2 cellular contexts compared by ENCODE assay signal in the genomic region with DNA sequence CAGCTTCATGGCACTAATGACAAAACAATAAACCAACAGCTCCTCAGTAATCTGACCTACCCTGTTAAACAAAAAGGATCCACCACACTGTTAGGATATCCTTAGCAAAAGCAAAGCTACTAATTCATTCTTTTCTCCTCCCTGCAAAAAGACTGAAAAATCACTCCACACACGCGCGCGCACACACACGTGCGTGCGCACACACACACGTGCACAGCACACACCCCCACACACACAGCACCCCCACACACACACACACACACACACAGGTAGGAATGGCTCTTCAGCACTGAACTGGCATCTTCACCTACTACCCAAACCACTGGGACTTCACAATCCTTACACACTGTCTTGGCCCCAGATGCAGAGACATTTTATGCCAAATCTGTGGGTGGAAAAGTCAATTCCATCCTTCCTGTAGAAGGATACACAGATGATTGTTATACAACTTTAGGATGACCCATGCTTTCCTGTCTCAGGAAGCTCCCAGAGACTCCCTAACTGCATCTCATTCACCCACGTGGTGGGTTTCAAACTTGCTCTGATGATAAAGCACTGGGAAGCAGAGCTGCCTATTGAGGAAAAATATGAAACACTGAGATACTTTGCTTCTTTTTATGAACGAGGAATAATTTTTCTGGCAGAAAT.
TF ChIP-seq lines count a peak whose summit lies in the region.

No MANE protein-coding gene starts in this region.

TF ChIP-seq in H1, 55 proteins besides CTCF, POLR2A, EP300 and RAD21:
- no peak for TF ChIP-seq RBBP5 (IDR thresholded peaks at IDR 0.05; ENCODE audit: borderline replicate concordance, low read depth, low read length)
- no peak for TF ChIP-seq RXRA (IDR thresholded peaks at IDR 0.05; ENCODE audit: insufficient read depth, low read depth, low read length)
- TF ChIP-seq GABPA (IDR thresholded peaks at IDR 0.05; ENCODE audit: borderline replicate concordance, insufficient read depth, low read length) = no peak
- no peak for TF ChIP-seq SP2 (IDR thresholded peaks at IDR 0.05; ENCODE audit: low read length)

TF ChIP-seq in neural cell, 6 proteins besides CTCF, POLR2A, EP300 and RAD21:
- TF ChIP-seq MXI1 (conservative IDR thresholded peaks at IDR 0.05; ENCODE audit: poor library complexity, severe bottlenecking) = no peak
- TF ChIP-seq POLR2AphosphoS5 (IDR thresholded peaks at IDR 0.05) = no peak
- TF ChIP-seq, protein P1, sequence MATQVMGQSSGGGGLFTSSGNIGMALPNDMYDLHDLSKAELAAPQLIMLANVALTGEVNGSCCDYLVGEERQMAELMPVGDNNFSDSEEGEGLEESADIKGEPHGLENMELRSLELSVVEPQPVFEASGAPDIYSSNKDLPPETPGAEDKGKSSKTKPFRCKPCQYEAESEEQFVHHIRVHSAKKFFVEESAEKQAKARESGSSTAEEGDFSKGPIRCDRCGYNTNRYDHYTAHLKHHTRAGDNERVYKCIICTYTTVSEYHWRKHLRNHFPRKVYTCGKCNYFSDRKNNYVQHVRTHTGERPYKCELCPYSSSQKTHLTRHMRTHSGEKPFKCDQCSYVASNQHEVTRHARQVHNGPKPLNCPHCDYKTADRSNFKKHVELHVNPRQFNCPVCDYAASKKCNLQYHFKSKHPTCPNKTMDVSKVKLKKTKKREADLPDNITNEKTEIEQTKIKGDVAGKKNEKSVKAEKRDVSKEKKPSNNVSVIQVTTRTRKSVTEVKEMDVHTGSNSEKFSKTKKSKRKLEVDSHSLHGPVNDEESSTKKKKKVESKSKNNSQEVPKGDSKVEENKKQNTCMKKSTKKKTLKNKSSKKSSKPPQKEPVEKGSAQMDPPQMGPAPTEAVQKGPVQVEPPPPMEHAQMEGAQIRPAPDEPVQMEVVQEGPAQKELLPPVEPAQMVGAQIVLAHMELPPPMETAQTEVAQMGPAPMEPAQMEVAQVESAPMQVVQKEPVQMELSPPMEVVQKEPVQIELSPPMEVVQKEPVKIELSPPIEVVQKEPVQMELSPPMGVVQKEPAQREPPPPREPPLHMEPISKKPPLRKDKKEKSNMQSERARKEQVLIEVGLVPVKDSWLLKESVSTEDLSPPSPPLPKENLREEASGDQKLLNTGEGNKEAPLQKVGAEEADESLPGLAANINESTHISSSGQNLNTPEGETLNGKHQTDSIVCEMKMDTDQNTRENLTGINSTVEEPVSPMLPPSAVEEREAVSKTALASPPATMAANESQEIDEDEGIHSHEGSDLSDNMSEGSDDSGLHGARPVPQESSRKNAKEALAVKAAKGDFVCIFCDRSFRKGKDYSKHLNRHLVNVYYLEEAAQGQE (IDR thresholded peaks at IDR 0.05; ENCODE audit: borderline replicate concordance) = no peak
- no peak for TF ChIP-seq SMC3 (conservative IDR thresholded peaks at IDR 0.05; ENCODE audit: poor library complexity)
- no peak for TF ChIP-seq EZH2 (IDR thresholded peaks at IDR 0.05; ENCODE audit: borderline replicate concordance, insufficient read depth, low read length, poor library complexity, severe bottlenecking)
- TF ChIP-seq TAF1 (IDR thresholded peaks at IDR 0.05; ENCODE audit: low read depth) = no peak
